In genomic region chr7:83985766-83986165, GRCh38 we compare ENCODE assay signal across 2 cellular contexts.
TF ChIP-seq lines count a peak whose summit lies in the region.

No MANE protein-coding gene starts in this region.

TF ChIP-seq in IMR-90, 13 proteins besides CTCF, POLR2A, EP300 and RAD21:
- no peak for TF ChIP-seq SMC3 (IDR thresholded peaks at IDR 0.05; ENCODE audit: low read depth, low read length)
- no peak for TF ChIP-seq CHD1 (IDR thresholded peaks at IDR 0.05; ENCODE audit: low read depth, low read length)
- TF ChIP-seq NFE2L2 (IDR thresholded peaks at IDR 0.05; ENCODE audit: low read depth, low read length), result no peak
- TF ChIP-seq FOS (IDR thresholded peaks at IDR 0.05; ENCODE audit: low read depth, low read length), result no peak
- TF ChIP-seq USF2 (IDR thresholded peaks at IDR 0.05; ENCODE audit: low read depth, low read length), result no peak
- no peak for TF ChIP-seq CEBPB (IDR thresholded peaks at IDR 0.05; ENCODE audit: low read depth, low read length)
- TF ChIP-seq, protein P1, sequence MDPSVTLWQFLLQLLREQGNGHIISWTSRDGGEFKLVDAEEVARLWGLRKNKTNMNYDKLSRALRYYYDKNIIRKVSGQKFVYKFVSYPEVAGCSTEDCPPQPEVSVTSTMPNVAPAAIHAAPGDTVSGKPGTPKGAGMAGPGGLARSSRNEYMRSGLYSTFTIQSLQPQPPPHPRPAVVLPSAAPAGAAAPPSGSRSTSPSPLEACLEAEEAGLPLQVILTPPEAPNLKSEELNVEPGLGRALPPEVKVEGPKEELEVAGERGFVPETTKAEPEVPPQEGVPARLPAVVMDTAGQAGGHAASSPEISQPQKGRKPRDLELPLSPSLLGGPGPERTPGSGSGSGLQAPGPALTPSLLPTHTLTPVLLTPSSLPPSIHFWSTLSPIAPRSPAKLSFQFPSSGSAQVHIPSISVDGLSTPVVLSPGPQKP (IDR thresholded peaks at IDR 0.05; ENCODE audit: borderline replicate concordance, low read depth, low read length), result no peak
- TF ChIP-seq RFX5 (IDR thresholded peaks at IDR 0.05; ENCODE audit: low read depth, low read length), result no peak
- TF ChIP-seq RCOR1 (IDR thresholded peaks at IDR 0.05; ENCODE audit: insufficient replicate concordance, low read length), result no peak
- TF ChIP-seq MAFK (IDR thresholded peaks at IDR 0.05; ENCODE audit: low read depth, low read length), result no peak
- TF ChIP-seq BHLHE40 (IDR thresholded peaks at IDR 0.05; ENCODE audit: low read depth, low read length), result no peak

TF ChIP-seq in H1, 55 proteins besides CTCF, POLR2A, EP300 and RAD21:
- no peak for TF ChIP-seq SIX5 (IDR thresholded peaks at IDR 0.05; ENCODE audit: low read depth, low read length)
- TF ChIP-seq KDM1A (IDR thresholded peaks at IDR 0.05; ENCODE audit: borderline replicate concordance, low read length), result no peak
- no peak for TF ChIP-seq POLR2AphosphoS5 (IDR thresholded peaks at IDR 0.05; ENCODE audit: low read depth, low read length)
- TF ChIP-seq CEBPB (IDR thresholded peaks at IDR 0.05; ENCODE audit: low read depth, low read length), result no peak
TF ChIP-seq in H1: peak in this region for 0.
